ENCODE assay signal across 8 cellular contexts in genomic region chr1:21659099-21659923, GRCh38. TPM values are rescaled to one million over a fixed set of nuclear protein-coding genes. Genes with fewer than 3 reads are reported as not detected.
A peak's percentile ranks its signal among the peaks of the same experiment; 100 is the strongest.
DNase-seq lines count a peak whose midpoint lies in the region; TF ChIP-seq lines count a peak whose summit lies in the region.

No MANE protein-coding gene starts in this region.

- DNase-seq in GM19240 (ENCODE audit: insufficient read length, low spot score) (peak; percentile 94), NCI-H2107 (lab: John Stamatoyannopoulos, UW) (peak; percentile 53), WERI-Rb-1 (peak; percentile 74), MCF 10A (ENCODE audit: unreplicated experiment) (peak; percentile 62), iPS-NIHi7 (ENCODE audit: extremely low spot score) (peak; percentile 98), middle frontal gyrus (ENCODE audit: extremely low spot score, low spot score) (no peak)
- peak; percentile 66 to 68 for DNase-seq in stimulated activated CD4-positive, alpha-beta T cell treated with anti-CD3 and anti-CD28 coated beads, Interleukin-15, amount 100 ng/mL, for 1 hour (ENCODE audit: low read depth in 1 of 2, low spot score in 1 of 2)

- H3K4me3 Mint-ChIP-seq in MCF 10A (ENCODE audit: unreplicated experiment) = peak overlapping the region; percentile 35

- no peaks in the 10 kb centered on the region for H3K9me3 ChIP-seq in WERI-Rb-1 (ENCODE audit: severe bottlenecking)

- TF ChIP-seq CTCF in 22Rv1 (IDR thresholded peaks at IDR 0.05) (peak; percentile 96), WERI-Rb-1 (IDR thresholded peaks at IDR 0.05; ENCODE audit: low read depth, low read length) (peak; percentile 66), MCF 10A (IDR thresholded peaks at IDR 0.05; ENCODE audit: unreplicated experiment) (peak; percentile 99)

- no peaks in the 10 kb centered on the region for H3K36me3 ChIP-seq in WERI-Rb-1

- no TSS peak for BruUV-seq in MCF 10A (replicated peaks; lab: Mats Ljungman, UMichigan)

- H3K27me3 ChIP-seq in WERI-Rb-1 (ENCODE audit: insufficient read depth, low read depth, severe bottlenecking) = no peaks in the 10 kb centered on the region

- POLR2A ChIA-PET in MCF 10A (lab: Yijun Ruan, JAX) = interaction anchor here (0.6 to 1.1 kb wide), 5 partner anchors 21 to 1434 kb away, joined by 3 to 4 read pairs (median 3); no protein-coding TSS in a partner anchor

- H3K27ac Mint-ChIP-seq in MCF 10A (ENCODE audit: low read depth, unreplicated experiment) = no peak overlapping the region

- intact Hi-C loops in MCF 10A (cut with micrococcal nuclease) = loop anchor here (5.0 to 10.0 kb wide), 3 partner anchors 145 to 758 kb away; no protein-coding TSS in a partner anchor

- peaks cover 29% of the 10 kb centered on the region for H3K27me3 Mint-ChIP-seq in MCF 10A (ENCODE audit: insufficient read depth, unreplicated experiment)

- peak overlapping the region; percentile 31 for H3K4me3 ChIP-seq in WERI-Rb-1 (ENCODE audit: low read depth, low read length)

- CTCF ChIA-PET in MCF 10A (lab: Yijun Ruan, JAX) = interaction anchor here (0.5 to 4.7 kb wide), 29 partner anchors 9 to 1850 kb away, joined by 3 to 33 read pairs (median 3); partner anchors contain the start of gene ALPL

- H3K4me1 Mint-ChIP-seq in MCF 10A (ENCODE audit: insufficient read depth, unreplicated experiment) = no peaks in the 10 kb centered on the region

- H3K36me3 Mint-ChIP-seq in MCF 10A (ENCODE audit: insufficient read depth, unreplicated experiment) = peaks cover 3% of the 10 kb centered on the region

- H3K9me3 Mint-ChIP-seq in MCF 10A (ENCODE audit: unreplicated experiment) = no peaks in the 10 kb centered on the region

- peak overlapping the region; percentile 29; the same call in 1 of the 2 replicates for H3K27ac ChIP-seq in 22Rv1
- H3K27ac ChIP-seq in WERI-Rb-1 = no peak overlapping the region

RNA-seq across cellular contexts. Expression of gene RAP1GAP, which starts 9.8 kb away (rescaled TPM):
- 0.22 TPM in 1 of 2 replicates, not detected in the other for total RNA-seq in MCF 10A (2022)
